ENCODE assay signal across 14 cellular contexts in genomic region chr6:17470953-17471335, GRCh38.
DNase-seq lines count a peak whose midpoint lies in the region; ATAC-seq and TF ChIP-seq lines count a peak whose summit lies in the region.
"Had no signal": no experiment of that assay in that cellular context is flagged by ENCODE, and none has a peak within 500 bp of the region (broad histone marks: within the 10 kb centered on the region; RNA-seq: fewer than 3 reads in every experiment).

No MANE protein-coding gene starts in this region.

- H3K36me3 ChIP-seq in psoas muscle (ENCODE audit: insufficient read depth in 1 of 2, low read depth in 1 of 2) = peaks cover 2 to 4% of the 10 kb centered on the region in 2 donors
- H3K36me3 ChIP-seq: BE2C had no signal

- no peaks in the 10 kb centered on the region for H3K27me3 ChIP-seq in psoas muscle (ENCODE audit: insufficient read depth in 3 of 3, low read length in 2 of 3)
- H3K27me3 ChIP-seq: BE2C had no signal

- peak; percentile 6 for TF ChIP-seq CTCF in AG09319 (IDR thresholded peaks at IDR 0.05; ENCODE audit: low read depth, low read length)
- TF ChIP-seq CTCF in fibroblast of mammary gland (conservative IDR thresholded peaks at IDR 0.05; ENCODE audit: control insufficient read depth, insufficient read depth, low read depth, low read length) = no peak
- TF ChIP-seq CTCF in psoas muscle (IDR thresholded peaks at IDR 0.05) = no peak

- H3K27ac ChIP-seq in psoas muscle = peak overlapping the region; percentile 88

- intact Hi-C loops in psoas muscle (cut with DNase I) = loop anchor here in 1 of 2 donors (10.0 kb wide), 1 partner anchor 186 kb away; the partner anchor contains the start of gene RBM24

- peak; percentile 61 to 79 (median 75) for ATAC-seq in psoas muscle
- ATAC-seq in HG03565 (IDR thresholded peaks at IDR 0.05; ENCODE audit: unreplicated experiment) = no peak

- H3K4me3 ChIP-seq in fibroblast of mammary gland (ENCODE audit: control insufficient read depth, low read depth, low read length) (no peak overlapping the region), psoas muscle (no peak overlapping the region)

- WGBS in psoas muscle, 3 donors = 24 to 48% (median 32%) methylated on average over 3 of the region's 3 CpGs

- H3K4me1 ChIP-seq in psoas muscle = peaks cover 67% of the 10 kb centered on the region
- H3K4me1 ChIP-seq: BE2C had no signal

- H3K9me3 ChIP-seq in psoas muscle = no peaks in the 10 kb centered on the region
- H3K9me3 ChIP-seq: BE2C had no signal

- peak; percentile 77 for DNase-seq in AG09319 (ENCODE audit: extremely low read depth, low read depth)
- peak; percentile 74 for DNase-seq in NCI-H446 treated with DMSO at 0.1 percent for 48 hours (lab: John Stamatoyannopoulos, UW)
- DNase-seq in fibroblast of mammary gland (ENCODE audit: low read depth) = peak; percentile 81
- DNase-seq in psoas muscle = no peak
- DNase-seq in NCI-H748 (lab: John Stamatoyannopoulos, UW; ENCODE audit: unreplicated experiment) = no peak
- DNase-seq in HK-2 (ENCODE audit: unreplicated experiment) = no peak
- DNase-seq in anterior cingulate cortex (lab: John Stamatoyannopoulos, UW) = no peak
- DNase-seq: activated CD4-positive, CD25-positive, alpha-beta regulatory T cell treated with anti-CD3 and anti-CD28 coated beads, Interleukin-2, amount 50 U/mL, for 72 hours; BE2C; cerebellar nuclear complex; mammary epithelial cell; NCI-H1417; NCI-H526 had no signal

Comparison
In these comparisons a context has a peak if more than half of its experiments do, and no peak if none do; other contexts are left out.
1. DNase-seq: peak in AG09319 (single experiment), NCI-H446 treated with DMSO at 0.1 percent for 48 hours (single experiment) and fibroblast of mammary gland (single experiment); none in psoas muscle (0 of 2), NCI-H748 (single experiment), HK-2 (single experiment) and anterior cingulate cortex (0 of 58).